ENCODE assay signal across 1 cellular context in genomic region chr9:109119439-109120203, GRCh38.
TF ChIP-seq lines count a peak whose summit lies in the region.

Gene TMEM245 (minus strand): TSS chr9:109119947. CDS start chr9:109119913, 34 bp downstream.

TF ChIP-seq in HEK293, 187 proteins besides CTCF, POLR2A, EP300 and RAD21 (continued from another document and continues in another):
- TF ChIP-seq ZNF544 (tag by site-specific recombination; IDR thresholded peaks at IDR 0.05) (no peak), ZNF623 (tag by site-specific recombination; IDR thresholded peaks at IDR 0.05) (no peak), KLF16 (tag by site-specific recombination; IDR thresholded peaks at IDR 0.05) (peak; percentile 77; the same call in 1 of the 2 replicates), ZNF221 (tag by site-specific recombination; IDR thresholded peaks at IDR 0.05; ENCODE audit: borderline replicate concordance) (no peak), ZNF654 (tag by site-specific recombination; IDR thresholded peaks at IDR 0.05; ENCODE audit: low read depth) (no peak), BCL11A (tag by site-specific recombination; IDR thresholded peaks at IDR 0.05; ENCODE audit: low read depth) (no peak), ZNF148 (tag by site-specific recombination; IDR thresholded peaks at IDR 0.05; ENCODE audit: borderline replicate concordance) (no peak), YY2 (tag by site-specific recombination; IDR thresholded peaks at IDR 0.05) (0 out of 2 replicates have a peak, but pooled peaks have one; percentile 45), ZNF324 (tag by site-specific recombination; IDR thresholded peaks at IDR 0.05) (no peak), ZEB2 (tag by site-specific recombination; IDR thresholded peaks at IDR 0.05) (0 out of 2 replicates have a peak, but pooled peaks have one; percentile 17), ZNF701 (tag by site-specific recombination; IDR thresholded peaks at IDR 0.05) (no peak), ZNF488 (tag by site-specific recombination; IDR thresholded peaks at IDR 0.05) (no peak), SALL2 (tag by site-specific recombination; IDR thresholded peaks at IDR 0.05; ENCODE audit: borderline replicate concordance) (no peak), EGR2 (tag by site-specific recombination; IDR thresholded peaks at IDR 0.05; ENCODE audit: low read depth) (peak; percentile 90), ZNF398 (tag by site-specific recombination; IDR thresholded peaks at IDR 0.05) (peak; percentile 85), ZNF785 (tag by site-specific recombination; IDR thresholded peaks at IDR 0.05) (no peak), ZNF629 (tag by site-specific recombination; IDR thresholded peaks at IDR 0.05) (no peak), ZNF10 (tag by site-specific recombination; IDR thresholded peaks at IDR 0.05) (no peak), ZNF292 (tag by site-specific recombination; IDR thresholded peaks at IDR 0.05; ENCODE audit: borderline replicate concordance, low read depth) (no peak), ELK4 (IDR thresholded peaks at IDR 0.05; ENCODE audit: borderline replicate concordance, low read depth, low read length) (no peak), ZNF19 (tag by site-specific recombination; IDR thresholded peaks at IDR 0.05; ENCODE audit: low read depth) (no peak), ZNF112 (tag by site-specific recombination; IDR thresholded peaks at IDR 0.05) (no peak), PATZ1 (tag by site-specific recombination; IDR thresholded peaks at IDR 0.05) (peak; percentile 93), ZNF16 (tag by site-specific recombination; IDR thresholded peaks at IDR 0.05; ENCODE audit: low read depth) (no peak), WT1 (tag by site-specific recombination; IDR thresholded peaks at IDR 0.05) (peak; percentile 60), ZNF133 (tag by site-specific recombination; IDR thresholded peaks at IDR 0.05) (no peak), RBAK (tag by site-specific recombination; IDR thresholded peaks at IDR 0.05) (no peak), ZNF548 (tag by site-specific recombination; IDR thresholded peaks at IDR 0.05) (no peak), MEIS1 (CRISPR knock-in tag; IDR thresholded peaks at IDR 0.05; ENCODE audit: borderline replicate concordance) (peak; percentile 1; the same call in 1 of the 2 replicates), ZNF24 (tag by site-specific recombination; IDR thresholded peaks at IDR 0.05) (peak; percentile 53; the same call in 1 of the 2 replicates), HOXD13 (CRISPR knock-in tag; IDR thresholded peaks at IDR 0.05; ENCODE audit: borderline replicate concordance) (no peak), ZNF501 (tag by site-specific recombination; IDR thresholded peaks at IDR 0.05) (no peak; the same call in 1 of the 2 replicates), ZNF280D (tag by site-specific recombination; IDR thresholded peaks at IDR 0.05) (no peak), PRDM4 (tag by site-specific recombination; IDR thresholded peaks at IDR 0.05) (no peak), ZNF391 (tag by site-specific recombination; IDR thresholded peaks at IDR 0.05; ENCODE audit: borderline replicate concordance, low read depth) (no peak), KLF9 (tag by site-specific recombination; IDR thresholded peaks at IDR 0.05; ENCODE audit: low read depth) (0 out of 2 replicates have a peak, but pooled peaks have one; percentile 6), ZFP37 (tag by site-specific recombination; IDR thresholded peaks at IDR 0.05) (no peak), ZNF776 (tag by site-specific recombination; IDR thresholded peaks at IDR 0.05; ENCODE audit: borderline replicate concordance) (no peak), BCL6B (tag by site-specific recombination; IDR thresholded peaks at IDR 0.05) (no peak), ZNF350 (tag by site-specific recombination; IDR thresholded peaks at IDR 0.05) (no peak), ZNF639 (tag by site-specific recombination; IDR thresholded peaks at IDR 0.05) (no peak), ZNF555 (tag by site-specific recombination; conservative IDR thresholded peaks at IDR 0.05) (no peak), ZBTB8A (tag by site-specific recombination; IDR thresholded peaks at IDR 0.05) (peak; percentile 37; the same call in 1 of the 2 replicates), ZNF792 (tag by site-specific recombination; IDR thresholded peaks at IDR 0.05) (no peak), HOXC10 (CRISPR knock-in tag; IDR thresholded peaks at IDR 0.05) (0 out of 2 replicates have a peak, but pooled peaks have one; percentile 44), ZNF132 (tag by site-specific recombination; IDR thresholded peaks at IDR 0.05; ENCODE audit: borderline replicate concordance) (no peak), ZNF214 (tag by site-specific recombination; IDR thresholded peaks at IDR 0.05; ENCODE audit: borderline replicate concordance) (no peak), ZNF610 (tag by site-specific recombination; IDR thresholded peaks at IDR 0.05; ENCODE audit: borderline replicate concordance) (no peak), ZNF23 (tag by site-specific recombination; IDR thresholded peaks at IDR 0.05; ENCODE audit: borderline replicate concordance) (no peak), IKZF3 (tag by site-specific recombination; IDR thresholded peaks at IDR 0.05) (no peak), GLI4 (tag by site-specific recombination; IDR thresholded peaks at IDR 0.05) (no peak), KLF8 (tag by site-specific recombination; IDR thresholded peaks at IDR 0.05) (peak; percentile 92)
